In genomic region chr21:44762221-44763049, GRCh38 we compare ENCODE assay signal across 1 cellular context.
TF ChIP-seq lines count a peak whose summit lies in the region.

No MANE protein-coding gene starts in this region.

TF ChIP-seq in H1, 55 proteins besides CTCF, POLR2A, EP300 and RAD21:
- TF ChIP-seq E2F6 (IDR thresholded peaks at IDR 0.05) (no peak), SP1 (IDR thresholded peaks at IDR 0.05; ENCODE audit: low read depth, low read length) (no peak), RNF2 (IDR thresholded peaks at IDR 0.05; ENCODE audit: borderline replicate concordance, low read depth, low read length, missing control alignments, poor library complexity, severe bottlenecking) (no peak), BACH1 (IDR thresholded peaks at IDR 0.05; ENCODE audit: low read length) (no peak), CHD1 (IDR thresholded peaks at IDR 0.05; ENCODE audit: low read depth, low read length) (no peak), MAFK (IDR thresholded peaks at IDR 0.05; ENCODE audit: low read depth, low read length) (no peak), ATF2 (IDR thresholded peaks at IDR 0.05; ENCODE audit: low read length) (no peak), CBX8 (IDR thresholded peaks at IDR 0.05; ENCODE audit: borderline replicate concordance, low read depth, low read length) (no peak), SP4 (IDR thresholded peaks at IDR 0.05; ENCODE audit: low read length) (no peak), TAF7 (optimal IDR thresholded peaks at IDR 0.05; ENCODE audit: borderline replicate concordance, low read depth, low read length) (no peak), CREB1 (IDR thresholded peaks at IDR 0.05) (no peak), SP2 (IDR thresholded peaks at IDR 0.05; ENCODE audit: low read length) (no peak), SRF (IDR thresholded peaks at IDR 0.05; ENCODE audit: low read depth, low read length) (no peak), ZNF274 (IDR thresholded peaks at IDR 0.05; ENCODE audit: borderline replicate concordance, extremely low read depth, low read length) (no peak)
